ENCODE assay signal across 37 cellular contexts in the genomic region with DNA sequence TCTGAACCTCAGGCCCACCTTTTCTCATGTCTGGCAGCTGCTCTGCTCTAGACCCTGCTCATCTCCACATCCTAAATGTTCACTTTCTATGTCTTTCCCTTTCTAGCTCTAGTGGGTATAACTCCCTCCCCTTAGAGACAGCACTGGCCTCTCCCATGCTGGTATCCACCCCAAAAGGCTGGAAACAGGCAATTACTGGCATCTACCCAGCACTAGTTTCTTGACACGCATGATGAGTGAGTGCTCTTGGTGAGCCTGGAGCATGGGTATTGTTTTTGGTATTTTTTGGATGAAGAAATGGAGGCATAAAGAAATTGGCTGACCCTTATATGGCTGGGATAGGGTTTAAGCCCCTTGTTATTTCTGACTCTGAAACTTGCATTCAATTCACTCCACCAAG.
"Had no signal": no experiment of that assay in that cellular context is flagged by ENCODE, and none has a peak within 500 bp of the region (broad histone marks: within the 10 kb centered on the region; RNA-seq: fewer than 3 reads in every experiment).

No MANE protein-coding gene starts in this region.

- FAIRE-seq: K562, RCC 7860 had no signal

- ATAC-seq: activated CD8-positive, alpha-beta memory T cell treated with anti-CD3 and anti-CD28 coated beads, Interleukin-2, amount 10 ng/mL, durations not matched to agents 7 days and 5 days; activated T-cell treated with anti-CD3 and anti-CD28 coated beads, Interleukin-2, amount 50 U/mL, for 72 hours; activated T-helper 17 cell treated with anti-CD3 and anti-CD28 coated beads, Interleukin-2, amount 50 U/mL, for 72 hours; K562 had no signal

- DNase-seq: activated B cell treated with CpG ODN at 0.5 μM for 24 hours; activated CD4-positive, alpha-beta memory T cell treated with anti-CD3 and anti-CD28 coated beads for 36 hours; activated CD4-positive, alpha-beta T cell treated with anti-CD3 and anti-CD28 coated beads for 4 hours; activated CD4-positive, alpha-beta T cell treated with anti-CD3 and anti-CD28 coated beads, Interleukin-2, amount 50 U/mL, for 1 hour; activated CD4-positive, CD25-positive, alpha-beta regulatory T cell treated with anti-CD3 and anti-CD28 coated beads, Interleukin-2, amount 50 U/mL, for 72 hours; activated CD8-positive, alpha-beta memory T cell treated with anti-CD3 and anti-CD28 coated beads, Interleukin-2, amount 10 ng/mL, durations not matched to agents 7 days and 5 days; activated effector memory CD4-positive, alpha-beta T cell treated with anti-CD3 and anti-CD28 coated beads, Interleukin-2, amount 50 U/mL, for 16 hours; activated naive CD4-positive, alpha-beta T cell; activated naive CD4-positive, alpha-beta T cell treated with anti-CD3 and anti-CD28 coated beads, Interleukin-2, amount 50 U/mL, for 16 hours; activated naive CD8-positive, alpha-beta T cell treated with anti-CD3 and anti-CD28 coated beads for 36 hours; activated T-cell treated with anti-CD3 and anti-CD28 coated beads, Interleukin-2, amount 50 U/mL, for 1 hour; activated T-cell treated with anti-CD3 and anti-CD28 coated beads, Interleukin-2, amount 50 U/mL, for 72 hours; amniotic stem cell; aorta; brain microvascular endothelial cell; NCI-H1048; NCI-H1105 treated with DMSO at 0.1 percent for 48 hours; NCI-H1436; NCI-H1694; NCI-H1930; NCI-H2081 treated with DMSO at 0.1 percent for 48 hours; NCI-H226; NCI-H446 treated with DMSO at 0.1 percent for 48 hours; NCI-H524; NCI-H69; NCI-H82; NK-92 treated with Interleukin-12 subunit alpha and Interleukin-12 subunit beta, amount 100 ng/mL, for 24 hours; PC-9; Right ventricle myocardium superior; SW 1271; T-helper 1 cell; T-helper 2 cell; T-helper 9 cell had no signal

- H3K27ac ChIP-seq: brain microvascular endothelial cell, PC-9, VCaP had no signal

- H3K27me3 ChIP-seq: brain microvascular endothelial cell had no signal

- H2AFZ ChIP-seq: PC-9 had no signal

- H3K4me2 ChIP-seq: PC-9 had no signal

- H3K4me3 ChIP-seq: K562, PC-9 had no signal
